In the genomic region with DNA sequence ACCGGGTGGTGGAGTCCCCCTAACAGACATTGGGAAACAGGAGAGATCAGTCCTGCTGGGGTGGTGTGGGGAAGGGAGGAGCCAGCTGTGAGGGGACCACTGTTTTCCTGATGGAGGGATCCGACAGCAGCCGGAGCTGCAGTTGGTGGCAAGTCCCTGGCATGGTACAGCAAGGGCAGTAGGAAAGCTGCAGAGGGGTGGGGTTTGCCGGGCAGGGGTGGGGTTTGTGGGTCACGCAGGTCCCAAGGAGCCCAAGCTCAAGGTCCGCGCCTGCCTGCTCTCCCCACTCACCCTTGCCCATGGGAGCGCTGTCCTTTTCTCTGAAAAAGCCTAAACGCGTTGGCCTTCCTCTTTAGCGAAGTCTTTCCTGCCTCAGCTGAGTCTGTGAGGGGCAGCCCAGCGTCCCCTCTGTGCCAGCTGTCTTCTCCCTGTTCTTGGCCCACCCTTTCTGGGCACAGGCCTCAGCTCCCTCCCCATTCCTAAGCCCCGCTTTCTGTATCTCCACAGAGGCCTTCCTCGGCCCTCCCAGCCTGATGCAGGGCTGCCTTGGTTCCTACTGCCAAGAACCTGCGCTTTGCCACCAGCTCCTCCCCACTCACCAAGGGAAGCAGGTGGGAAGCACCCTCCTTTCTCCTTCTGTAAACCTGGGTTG, we compare ENCODE assay signal across 18 cellular contexts. TPM values are rescaled to one million over a fixed set of nuclear protein-coding genes. Genes with fewer than 3 reads are reported as not detected.
A peak's percentile ranks its signal among the peaks of the same experiment; 100 is the strongest.
DNase-seq lines count a peak whose midpoint lies in the region; ATAC-seq and TF ChIP-seq lines count a peak whose summit lies in the region.
"Had no signal": no experiment of that assay in that cellular context is flagged by ENCODE, and none has a peak within 500 bp of the region (broad histone marks: within the 10 kb centered on the region; RNA-seq: fewer than 3 reads in every experiment).

No MANE protein-coding gene starts in this region.

- no peaks in the 10 kb centered on the region for H3K9me2 ChIP-seq in GM23338 (ENCODE audit: insufficient read depth)

- DNase-seq in NCI-H2171 (lab: John Stamatoyannopoulos, UW) (peak; percentile 72), NCI-H2171 treated with DMSO at 0.1 percent for 48 hours (lab: John Stamatoyannopoulos, UW) (no peak), GM23338 (ENCODE audit: low spot score) (no peak), chondrocyte (ENCODE audit: low spot score) (peak; percentile 56), osteoblast (ENCODE audit: insufficient read length, low spot score, missing footprints) (peak; percentile 67), germinal center (ENCODE audit: low spot score) (no peak)
- DNase-seq in stimulated activated CD4-positive, alpha-beta T cell treated with anti-CD3 and anti-CD28 coated beads, Interleukin-12 subunit alpha, Interleukin-12 subunit beta, amount 100 ng/mL, for 4 hours = no peak
- no peak for DNase-seq in activated CD8-positive, alpha-beta memory T cell treated with anti-CD3 and anti-CD28 coated beads, Interleukin-2, amount 10 ng/mL, durations not matched to agents 7 days and 5 days
- DNase-seq: 8988T, COR-L47, H9, KG1, NCI-H1417, NCI-H1930, NCI-H748 treated with DMSO at 0.1 percent for 48 hours, RPMI8226, SIG-M5 had no signal

- H3K9me3 ChIP-seq in osteoblast (ENCODE audit: low read depth, low read length) = no peaks in the 10 kb centered on the region

- no peak for ATAC-seq in GM23338
- ATAC-seq in activated CD8-positive, alpha-beta memory T cell treated with anti-CD3 and anti-CD28 coated beads, Interleukin-2, amount 10 ng/mL, durations not matched to agents 7 days and 5 days = no peak

- H3K79me2 ChIP-seq in GM23338 (replicated peaks; ENCODE audit: insufficient read depth) = no peaks in the 10 kb centered on the region
- H3K79me2 ChIP-seq in osteoblast (ENCODE audit: insufficient read depth, low read length) = no peaks in the 10 kb centered on the region

- H3K4me3 ChIP-seq in GM23338 = no peak overlapping the region
- no peak overlapping the region for H3K4me3 ChIP-seq in osteoblast (ENCODE audit: insufficient read depth, low read length)

- H3K27me3 Mint-ChIP-seq in GM23338 (ENCODE audit: insufficient read depth, low read depth, poor library complexity) (peaks cover 46% of the 10 kb centered on the region), chondrocyte (ENCODE audit: low read depth) (peaks cover 16% of the 10 kb centered on the region)
- H3K27me3 Mint-ChIP-seq in activated CD8-positive, alpha-beta memory T cell treated with anti-CD3 and anti-CD28 coated beads, Interleukin-2, amount 10 ng/mL, durations not matched to agents 7 days and 5 days = peaks cover 8% of the 10 kb centered on the region

- no peak overlapping the region for H3K27ac Mint-ChIP-seq in GM23338
- no peak overlapping the region for H3K27ac Mint-ChIP-seq in chondrocyte (ENCODE audit: unreplicated experiment)
- H3K27ac Mint-ChIP-seq in activated CD8-positive, alpha-beta memory T cell treated with anti-CD3 and anti-CD28 coated beads, Interleukin-2, amount 10 ng/mL, durations not matched to agents 7 days and 5 days = no peak overlapping the region
- H3K27ac Mint-ChIP-seq: H9 had no signal

- H3K4me1 Mint-ChIP-seq in GM23338 (peaks cover 8% of the 10 kb centered on the region), chondrocyte (ENCODE audit: low read depth) (peaks cover 13% of the 10 kb centered on the region)
- peaks cover 26% of the 10 kb centered on the region for H3K4me1 Mint-ChIP-seq in activated CD8-positive, alpha-beta memory T cell treated with anti-CD3 and anti-CD28 coated beads, Interleukin-2, amount 10 ng/mL, durations not matched to agents 7 days and 5 days

- H3K4me1 ChIP-seq in GM23338 (ENCODE audit: insufficient read depth) (no peaks in the 10 kb centered on the region), osteoblast (ENCODE audit: insufficient read depth, low read length) (peaks cover 8% of the 10 kb centered on the region)

- H3F3A ChIP-seq in GM23338 (replicated peaks; ENCODE audit: low read depth) = no peaks in the 10 kb centered on the region

- H3K27me3 ChIP-seq in GM23338 (ENCODE audit: insufficient read depth) (peaks cover 29% of the 10 kb centered on the region), osteoblast (ENCODE audit: insufficient read depth, low read length) (peaks cover 4% of the 10 kb centered on the region)

- H2AFZ ChIP-seq in GM23338 = peak overlapping the region; percentile 32; the same call in 1 of the 2 replicates
- no peak overlapping the region for H2AFZ ChIP-seq in osteoblast (ENCODE audit: low read length)

- H4K20me1 ChIP-seq in GM23338 (replicated peaks; ENCODE audit: insufficient read depth) (peaks cover 4% of the 10 kb centered on the region; the same call in 1 of the 2 replicates), osteoblast (ENCODE audit: insufficient read depth, low read length) (no peaks in the 10 kb centered on the region)

- no peaks in the 10 kb centered on the region; the same call in 2 of the 3 replicates for H3K9me3 Mint-ChIP-seq in GM23338
- no peaks in the 10 kb centered on the region for H3K9me3 Mint-ChIP-seq in chondrocyte (ENCODE audit: low read depth)
- H3K9me3 Mint-ChIP-seq in activated CD8-positive, alpha-beta memory T cell treated with anti-CD3 and anti-CD28 coated beads, Interleukin-2, amount 10 ng/mL, durations not matched to agents 7 days and 5 days (ENCODE audit: low read depth) = no peaks in the 10 kb centered on the region
- H3K9me3 Mint-ChIP-seq: H9 had no signal

- H3K36me3 Mint-ChIP-seq in GM23338 (ENCODE audit: low read depth) = no peaks in the 10 kb centered on the region
- no peaks in the 10 kb centered on the region for H3K36me3 Mint-ChIP-seq in chondrocyte (ENCODE audit: low read depth)
- no peaks in the 10 kb centered on the region for H3K36me3 Mint-ChIP-seq in activated CD8-positive, alpha-beta memory T cell treated with anti-CD3 and anti-CD28 coated beads, Interleukin-2, amount 10 ng/mL, durations not matched to agents 7 days and 5 days
- H3K36me3 Mint-ChIP-seq: CD14-positive monocyte had no signal

- CTCF ChIA-PET in activated CD8-positive, alpha-beta memory T cell treated with anti-CD3 and anti-CD28 coated beads, Interleukin-2, amount 10 ng/mL, durations not matched to agents 7 days and 5 days (lab: Charles Lee) = interaction anchor here (1.2 kb wide), 1 partner anchor 27 kb away, joined by 3 read pairs; no protein-coding TSS in a partner anchor

- H3K4me2 ChIP-seq in GM23338 (no peak overlapping the region), osteoblast (ENCODE audit: insufficient read depth, low read length) (no peak overlapping the region)

- H3K27ac ChIP-seq in GM23338 (ENCODE audit: low read depth) = no peak overlapping the region
- no peak overlapping the region for H3K27ac ChIP-seq in osteoblast (ENCODE audit: low read depth, low read length)

- TF ChIP-seq CTCF in GM23338 (conservative IDR thresholded peaks at IDR 0.05; ENCODE audit: low read depth in 2 of 2) (no peak), chondrocyte (IDR thresholded peaks at IDR 0.05) (no peak), osteoblast (IDR thresholded peaks at IDR 0.05; ENCODE audit: extremely low read depth, low read depth, low read length) (no peak)

- H3K4me3 Mint-ChIP-seq in GM23338 (no peak overlapping the region; the same call in 2 of the 3 replicates), chondrocyte (ENCODE audit: unreplicated experiment) (no peak overlapping the region)
- no peak overlapping the region for H3K4me3 Mint-ChIP-seq in activated CD8-positive, alpha-beta memory T cell treated with anti-CD3 and anti-CD28 coated beads, Interleukin-2, amount 10 ng/mL, durations not matched to agents 7 days and 5 days
- H3K4me3 Mint-ChIP-seq: CD14-positive monocyte, H9 had no signal

- H3K36me3 ChIP-seq in GM23338 (ENCODE audit: insufficient read depth) (no peaks in the 10 kb centered on the region), osteoblast (ENCODE audit: insufficient read depth, low read length) (no peaks in the 10 kb centered on the region)

TF ChIP-seq in GM23338, 12 proteins besides CTCF, POLR2A, EP300 and RAD21 (continues in another document):
- TF ChIP-seq NANOG (IDR thresholded peaks at IDR 0.05; ENCODE audit: borderline replicate concordance) (no peak), STAT1 (IDR thresholded peaks at IDR 0.05; ENCODE audit: unreplicated experiment) (no peak), CREB1 (CRISPR knock-in tag; IDR thresholded peaks at IDR 0.05; ENCODE audit: low read depth) (no peak)

RNA-seq across cellular contexts. Expression of gene INHBB, which starts 29.3 kb away (rescaled TPM):
- total RNA-seq in GM23338 (2014; rRNA removed; shearing (Covaris generic)) = 0.16 and 0.21 TPM in 2 replicates
- polyA plus RNA-seq in GM23338 (2016; fragmentation: Nextera tagmentation; extraction: Ambion mirVana) = 0.16 TPM in 1 of 2 replicates, not detected in the other
- 0.58 to 1.3 TPM (median 0.90 TPM) in 3 replicates for total RNA-seq in chondrocyte
- total RNA-seq in osteoblast = under 0.01 and 0.29 TPM in 2 replicates
- total RNA-seq in activated CD8-positive, alpha-beta memory T cell treated with anti-CD3 and anti-CD28 coated beads, Interleukin-2, amount 10 ng/mL, durations not matched to agents 7 days and 5 days = not detected
- polyA plus RNA-seq: CD14-positive monocyte had no signal

Comparison
In these comparisons a context has a peak if more than half of its experiments do, and no peak if none do; other contexts are left out.
1. DNase-seq: peak in NCI-H2171 (single experiment), chondrocyte (single experiment) and osteoblast (single experiment); none in NCI-H2171 treated with DMSO at 0.1 percent for 48 hours (single experiment), GM23338 (single experiment), stimulated activated CD4-positive, alpha-beta T cell treated with anti-CD3 and anti-CD28 coated beads, Interleukin-12 subunit alpha, Interleukin-12 subunit beta, amount 100 ng/mL, for 4 hours (single experiment), activated CD8-positive, alpha-beta memory T cell treated with anti-CD3 and anti-CD28 coated beads, Interleukin-2, amount 10 ng/mL, durations not matched to agents 7 days and 5 days (single experiment) and germinal center (single experiment).